10 cellular contexts compared by ENCODE assay signal in genomic region chr19:55041627-55042343, GRCh38. TPM values are rescaled to one million over a fixed set of nuclear protein-coding genes. Genes with fewer than 3 reads are reported as not detected.
A peak's percentile ranks its signal among the peaks of the same experiment; 100 is the strongest.
DNase-seq lines count a peak whose midpoint lies in the region; ATAC-seq and TF ChIP-seq lines count a peak whose summit lies in the region.
"Had no signal": no experiment of that assay in that cellular context is flagged by ENCODE, and none has a peak within 500 bp of the region (broad histone marks: within the 10 kb centered on the region; RNA-seq: fewer than 3 reads in every experiment).

No MANE protein-coding gene starts in this region.

- TF ChIP-seq POLR2A in right lobe of liver (IDR thresholded peaks at IDR 0.05) (no peak), suprapubic skin (IDR thresholded peaks at IDR 0.05) (no peak)

- H3K4me3 Mint-ChIP-seq in activated T-cell treated with anti-CD3 and anti-CD28 coated beads, Interleukin-2, amount 50 U/mL, for 72 hours, result peak overlapping the region; percentile 68 to 80

- no peak overlapping the region for H3K27ac Mint-ChIP-seq in activated T-cell treated with anti-CD3 and anti-CD28 coated beads, Interleukin-2, amount 50 U/mL, for 72 hours

- H3K27me3 ChIP-seq in left ventricle myocardium inferior (ENCODE audit: low read depth) (no peaks in the 10 kb centered on the region), right lobe of liver (no peaks in the 10 kb centered on the region), suprapubic skin (no peaks in the 10 kb centered on the region)
- H3K27me3 ChIP-seq: testis had no signal

- no peak overlapping the region for H3K4me3 ChIP-seq in left ventricle myocardium inferior
- no peak overlapping the region for H3K4me3 ChIP-seq in right lobe of liver
- H3K4me3 ChIP-seq in suprapubic skin, result no peak overlapping the region
- H3K4me3 ChIP-seq: testis had no signal

- no peaks in the 10 kb centered on the region for H3K27me3 Mint-ChIP-seq in activated T-cell treated with anti-CD3 and anti-CD28 coated beads, Interleukin-2, amount 50 U/mL, for 72 hours (ENCODE audit: low read depth)

- no peaks in the 10 kb centered on the region for H3K36me3 Mint-ChIP-seq in activated T-cell treated with anti-CD3 and anti-CD28 coated beads, Interleukin-2, amount 50 U/mL, for 72 hours (ENCODE audit: insufficient read depth in 2 of 2)

- peaks cover 19% of the 10 kb centered on the region for H3K4me1 Mint-ChIP-seq in activated T-cell treated with anti-CD3 and anti-CD28 coated beads, Interleukin-2, amount 50 U/mL, for 72 hours (ENCODE audit: low read depth)

- H3K27ac ChIP-seq in left ventricle myocardium inferior (replicated peaks) (no peak overlapping the region), right lobe of liver (no peak overlapping the region), suprapubic skin (no peak overlapping the region)
- H3K27ac ChIP-seq: testis had no signal

- DNase-seq in left ventricle myocardium superior (no peak), left ventricle myocardium inferior (no peak), right lobe of liver (no peak), suprapubic skin (ENCODE audit: low spot score in 2 of 2) (no peak), glomerular visceral epithelial cell (ENCODE audit: extremely low spot score) (no peak)
- DNase-seq in activated T-cell treated with anti-CD3 and anti-CD28 coated beads, Interleukin-2, amount 50 U/mL, for 72 hours, result peak in 1 of 2 donors; percentile 15
- DNase-seq in activated effector memory CD4-positive, alpha-beta T cell treated with Interleukin-2 at 50 U/mL for 16 hours, result no peak
- DNase-seq: testis had no signal

- 42% methylated on average over 25 of the region's 30 CpGs for WGBS in right lobe of liver (ENCODE audit: insufficient coverage, low coverage, low lambda C conversion rate, missing lambda C conversion rate)
- WGBS in suprapubic skin, result 78% methylated on average over 26 of the region's 30 CpGs

- H3K9me3 Mint-ChIP-seq in activated T-cell treated with anti-CD3 and anti-CD28 coated beads, Interleukin-2, amount 50 U/mL, for 72 hours, result no peaks in the 10 kb centered on the region

- H3K36me3 ChIP-seq in left ventricle myocardium inferior (peaks cover 63% of the 10 kb centered on the region), right lobe of liver (peaks cover 1 to 27% (median 16%) of the 10 kb centered on the region in 4 donors), suprapubic skin (peaks cover 54% of the 10 kb centered on the region)

- TF ChIP-seq EP300 in suprapubic skin (IDR thresholded peaks at IDR 0.05), result no peak

- no peaks in the 10 kb centered on the region for H3K4me1 ChIP-seq in left ventricle myocardium inferior
- H3K4me1 ChIP-seq in right lobe of liver, result no peaks in the 10 kb centered on the region
- no peaks in the 10 kb centered on the region for H3K4me1 ChIP-seq in suprapubic skin
- H3K4me1 ChIP-seq: testis had no signal

- intact Hi-C loops in left ventricle myocardium superior (cut with micrococcal nuclease) (no loop called here), left ventricle myocardium inferior (cut with micrococcal nuclease) (no loop called here), right lobe of liver (cut with DNase I) (no loop called here)

- peak; percentile 14 for ATAC-seq in left ventricle myocardium superior
- peak; percentile 64 to 76 for ATAC-seq in activated T-cell treated with anti-CD3 and anti-CD28 coated beads, Interleukin-2, amount 50 U/mL, for 72 hours (replicated peaks in 1 of 2)
- ATAC-seq in right lobe of liver, result peak; percentile 73 to 86 (median 84)
- no peak for ATAC-seq in HG03457 (IDR thresholded peaks at IDR 0.05; ENCODE audit: unreplicated experiment)
- ATAC-seq: Right ventricle myocardium inferior had no signal

- no peaks in the 10 kb centered on the region for H3K9me3 ChIP-seq in left ventricle myocardium inferior (replicated peaks)
- no peaks in the 10 kb centered on the region for H3K9me3 ChIP-seq in right lobe of liver
- no peaks in the 10 kb centered on the region for H3K9me3 ChIP-seq in suprapubic skin
- H3K9me3 ChIP-seq: testis had no signal

- TF ChIP-seq CTCF in left ventricle myocardium inferior (IDR thresholded peaks at IDR 0.05; ENCODE audit: borderline replicate concordance), result no peak
- TF ChIP-seq CTCF in right lobe of liver (IDR thresholded peaks at IDR 0.05), result no peak
- TF ChIP-seq CTCF in suprapubic skin (IDR thresholded peaks at IDR 0.05), result no peak

RNA-seq across cellular contexts. Expression of gene GP6, which starts 3.7 kb away (rescaled TPM):
- total RNA-seq in left ventricle myocardium superior (not detected), left ventricle myocardium inferior (0.30 TPM), right lobe of liver (under 1 TPM in 2 of 6 experiments, not detected in 4; 0.33 to 0.42 TPM), suprapubic skin (1 to 10 TPM in 2 of 4 donors, under 1 TPM in 1, not detected in 1; 0.42 to 2.6 (median 1.7) TPM)
- under 1 TPM; 0.24 to 0.39 TPM for total RNA-seq in activated T-cell treated with anti-CD3 and anti-CD28 coated beads, Interleukin-2, amount 50 U/mL, for 72 hours

RNA-seq across cellular contexts. Expression of gene RDH13, which starts 21.2 kb away (rescaled TPM):
- total RNA-seq in left ventricle myocardium superior, result 52.0 TPM
- 53.8 TPM for total RNA-seq in left ventricle myocardium inferior
- total RNA-seq in activated T-cell treated with anti-CD3 and anti-CD28 coated beads, Interleukin-2, amount 50 U/mL, for 72 hours, result 10 to 100 TPM; 11.5 to 13.8 TPM
- total RNA-seq in right lobe of liver, result 10 to 100 TPM in 4 of 6 experiments, 1 to 10 TPM in 2; 7.7 to 16.8 (median 12.1) TPM
- 100 to 1,000 TPM in 2 of 4 donors, 10 to 100 TPM in 2; 70.6 to 225 (median 108) TPM for total RNA-seq in suprapubic skin

RNA-seq across cellular contexts. Expression of gene EPS8L1, which starts 33.9 kb away (rescaled TPM):
- 2.7 TPM for total RNA-seq in left ventricle myocardium superior
- 0.88 TPM for total RNA-seq in left ventricle myocardium inferior
- total RNA-seq in activated T-cell treated with anti-CD3 and anti-CD28 coated beads, Interleukin-2, amount 50 U/mL, for 72 hours, result 1 to 10 TPM; 3.8 to 5.3 TPM
- total RNA-seq in right lobe of liver, result 1 to 10 TPM in 4 of 6 experiments, under 1 TPM in 2; 0.49 to 2.4 (median 1.2) TPM
- 100 to 1,000 TPM; 243 to 384 (median 304) TPM for total RNA-seq in suprapubic skin

Comparison
In these comparisons a context has a peak if more than half of its experiments do, and no peak if none do; other contexts are left out.
1. RNA of gene EPS8L1, which starts 33.9 kb away (total RNA-seq): 243 to 384 TPM in suprapubic skin; 3.8 to 5.3 TPM in activated T-cell treated with anti-CD3 and anti-CD28 coated beads, Interleukin-2, amount 50 U/mL, for 72 hours, 2.7 TPM in left ventricle myocardium superior (single experiment), 0.49 to 2.4 TPM in right lobe of liver and 0.88 TPM in left ventricle myocardium inferior (single experiment); every median in the first group is over 10 times any median in the second.